24 cellular contexts compared by ENCODE assay signal in the genomic region with DNA sequence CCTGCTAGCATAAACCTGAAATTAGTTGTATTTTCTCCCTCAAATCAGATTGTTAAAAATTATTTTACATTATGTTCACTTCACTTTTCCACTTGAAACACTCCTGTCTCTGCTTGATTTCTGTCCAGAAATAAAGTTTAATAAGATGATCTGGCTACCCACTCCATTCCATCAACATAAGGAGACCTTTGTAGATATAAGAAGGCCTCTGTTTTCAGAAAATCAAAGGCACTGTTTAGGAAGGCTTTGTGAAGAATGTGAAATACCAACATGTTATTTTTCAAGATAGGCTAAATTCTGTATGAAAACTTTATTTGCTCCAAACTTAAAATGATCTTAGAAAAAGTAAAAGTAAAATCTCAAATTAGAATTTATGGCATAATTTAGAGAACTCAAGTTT.
"Had no signal": no experiment of that assay in that cellular context is flagged by ENCODE, and none has a peak within 500 bp of the region (broad histone marks: within the 10 kb centered on the region; RNA-seq: fewer than 3 reads in every experiment).

No MANE protein-coding gene starts in this region.

- DNase-seq: IMR-90, Karpas-422, KG1, MG63, NCI-H1092, NCI-H1105 treated with DMSO at 0.1 percent for 48 hours, NCI-H1417 treated with DMSO at 0.1 percent for 48 hours, NCI-H146, NCI-H1694 treated with DMSO at 0.1 percent for 48 hours, NCI-H1930, NCI-H2081, NCI-H2107, NCI-H2227 treated with DMSO at 0.1 percent for 48 hours, NCI-H510A, NCI-H524 treated with DMSO at 0.1 percent for 48 hours, NCI-H69, NCI-H774, Right ventricle myocardium superior, RPMI8226, SIG-M5, SK-N-SH had no signal

- FAIRE-seq: HepG2, RCC 7860 had no signal

- H3K27ac ChIP-seq: SJSA1 had no signal

- ATAC-seq: HepG2 had no signal
